Comparison of ENCODE assay signal across 8 cellular contexts in the genomic region with DNA sequence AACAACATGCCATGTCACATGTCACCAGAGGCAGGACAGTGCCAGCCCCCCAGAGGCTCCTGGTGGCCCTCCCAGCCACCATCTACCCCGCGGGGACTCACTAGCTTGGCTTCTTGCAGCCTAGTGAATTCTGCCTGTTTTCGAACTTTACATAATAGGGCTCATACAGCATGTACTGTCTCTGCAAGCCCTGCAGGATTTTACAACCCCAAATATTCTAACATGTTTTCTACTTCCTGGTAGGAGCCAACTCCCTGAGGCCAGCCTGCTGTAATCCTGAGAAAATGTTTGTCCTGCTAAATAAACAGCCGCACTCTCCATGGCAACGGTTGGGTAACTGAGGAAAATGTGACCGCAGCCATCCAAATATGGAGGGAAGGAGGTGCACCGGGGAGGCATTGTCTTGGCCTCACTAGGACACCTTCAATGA. TPM values are rescaled to one million over a fixed set of nuclear protein-coding genes. Genes with fewer than 3 reads are reported as not detected.
DNase-seq lines count a peak whose midpoint lies in the region; ATAC-seq and TF ChIP-seq lines count a peak whose summit lies in the region.

No MANE protein-coding gene starts in this region.

- ATAC-seq in stimulated activated naive B cell treated with anti-CD40 and anti-IgM and Interleukin-4, amounts not matched to agents 10 μg/mL and 1 μg/mL and 100 μg/mL, for 72 hours (replicated peaks): no peak
- ATAC-seq in GM18858 (IDR thresholded peaks at IDR 0.05; ENCODE audit: unreplicated experiment): no peak
- no peak for ATAC-seq in GM21529 (IDR thresholded peaks at IDR 0.05; ENCODE audit: unreplicated experiment)

- H3K4me1 ChIP-seq in Peyer's patch (peaks cover 6 to 68% (median 13%) of the 10 kb centered on the region in 4 donors), osteoblast (ENCODE audit: insufficient read depth, low read length) (peaks cover 40% of the 10 kb centered on the region)

- H3K36me3 ChIP-seq in Peyer's patch (no peaks in the 10 kb centered on the region), osteoblast (ENCODE audit: insufficient read depth, low read length) (no peaks in the 10 kb centered on the region)

- H3K4me3 Mint-ChIP-seq in stimulated activated naive B cell treated with anti-CD40 and anti-IgM and Interleukin-4, amounts not matched to agents 10 μg/mL and 1 μg/mL and 100 μg/mL, for 72 hours: no peak overlapping the region

- H3K27ac ChIP-seq in Peyer's patch: peak overlapping the region; percentile 89 to 99 (median 95)
- H3K27ac ChIP-seq in osteoblast (ENCODE audit: low read depth, low read length): peak overlapping the region; percentile 99

- no peak overlapping the region for H2AFZ ChIP-seq in osteoblast (ENCODE audit: low read length)

- H3K4me2 ChIP-seq in osteoblast (ENCODE audit: insufficient read depth, low read length): peak overlapping the region; percentile 87

- peaks cover 47 to 77% of the 10 kb centered on the region in 2 donors for H3K4me1 Mint-ChIP-seq in stimulated activated naive B cell treated with anti-CD40 and anti-IgM and Interleukin-4, amounts not matched to agents 10 μg/mL and 1 μg/mL and 100 μg/mL, for 72 hours

- no peaks in the 10 kb centered on the region for H3K9me3 Mint-ChIP-seq in stimulated activated naive B cell treated with anti-CD40 and anti-IgM and Interleukin-4, amounts not matched to agents 10 μg/mL and 1 μg/mL and 100 μg/mL, for 72 hours

- no peaks in the 10 kb centered on the region for H4K20me1 ChIP-seq in osteoblast (ENCODE audit: insufficient read depth, low read length)

- peak in 1 of 2 donors; percentile 8 for TF ChIP-seq POLR2A in Peyer's patch (IDR thresholded peaks at IDR 0.05)

- peak; percentile 97 for DNase-seq in DMS53 treated with DMSO at 0.1 percent for 48 hours (lab: John Stamatoyannopoulos, UW; ENCODE audit: unreplicated experiment)
- DNase-seq in Peyer's patch: peak; percentile 31 to 88 (median 75)
- peak; percentile 92 for DNase-seq in fibroblast of mammary gland (ENCODE audit: low read depth)
- DNase-seq in osteoblast (ENCODE audit: insufficient read length, low spot score, missing footprints): peak; percentile 96
- no peak for DNase-seq in stimulated activated naive B cell treated with anti-CD40 and anti-IgM and Interleukin-4, amounts not matched to agents 10 μg/mL and 1 μg/mL and 100 μg/mL, for 72 hours
- DNase-seq in NCI-H345 treated with DMSO at 0.1 percent for 48 hours (lab: John Stamatoyannopoulos, UW; ENCODE audit: unreplicated experiment): no peak

- H3K4me3 ChIP-seq in Peyer's patch: peak overlapping the region in 2 of 4 donors; percentile 12 to 85
- H3K4me3 ChIP-seq in fibroblast of mammary gland (ENCODE audit: control insufficient read depth, low read depth, low read length): no peak overlapping the region
- H3K4me3 ChIP-seq in osteoblast (ENCODE audit: insufficient read depth, low read length): peak overlapping the region; percentile 37

- H3K27ac Mint-ChIP-seq in stimulated activated naive B cell treated with anti-CD40 and anti-IgM and Interleukin-4, amounts not matched to agents 10 μg/mL and 1 μg/mL and 100 μg/mL, for 72 hours: no peak overlapping the region

- peaks cover 3 to 13% of the 10 kb centered on the region in 2 donors for H3K36me3 Mint-ChIP-seq in stimulated activated naive B cell treated with anti-CD40 and anti-IgM and Interleukin-4, amounts not matched to agents 10 μg/mL and 1 μg/mL and 100 μg/mL, for 72 hours

- no peaks in the 10 kb centered on the region for H3K27me3 Mint-ChIP-seq in stimulated activated naive B cell treated with anti-CD40 and anti-IgM and Interleukin-4, amounts not matched to agents 10 μg/mL and 1 μg/mL and 100 μg/mL, for 72 hours

- H3K9me3 ChIP-seq in Peyer's patch (no peaks in the 10 kb centered on the region), osteoblast (ENCODE audit: low read depth, low read length) (no peaks in the 10 kb centered on the region)

- H3K27me3 ChIP-seq in Peyer's patch (no peaks in the 10 kb centered on the region), osteoblast (ENCODE audit: insufficient read depth, low read length) (no peaks in the 10 kb centered on the region)

- H3K79me2 ChIP-seq in osteoblast (ENCODE audit: insufficient read depth, low read length): peaks cover 22% of the 10 kb centered on the region

- TF ChIP-seq CTCF in Peyer's patch (IDR thresholded peaks at IDR 0.05) (peak in 3 of 6 experiments; percentile 36 to 39 (median 36)), fibroblast of mammary gland (conservative IDR thresholded peaks at IDR 0.05; ENCODE audit: control insufficient read depth, insufficient read depth, low read depth, low read length) (no peak), osteoblast (IDR thresholded peaks at IDR 0.05; ENCODE audit: extremely low read depth, low read depth, low read length) (no peak)

RNA-seq across cellular contexts. Expression of a gene that starts 2.7 kb away (rescaled TPM):
- total RNA-seq in Peyer's patch (10 to 100 TPM; 15.6 to 65.2 (median 38.2) TPM), osteoblast (7.4 and 9.4 TPM in 2 replicates)

RNA-seq across cellular contexts. Expression of a gene that starts 34.6 kb away (rescaled TPM):
- 10 to 100 TPM; 11.0 to 27.2 (median 13.4) TPM for total RNA-seq in Peyer's patch
- 7.6 and 8.5 TPM in 2 replicates for total RNA-seq in osteoblast

RNA-seq across cellular contexts. Expression of a gene that starts 45.8 kb away (rescaled TPM):
- 100 to 1,000 TPM in 1 of 4 donors, 10 to 100 TPM in 3; 26.6 to 128 (median 51.1) TPM for total RNA-seq in Peyer's patch
- total RNA-seq in osteoblast: 1.8 and 4.0 TPM in 2 replicates

Comparison
In these comparisons a context has a peak if more than half of its experiments do, and no peak if none do; other contexts are left out.
1. DNase-seq: peak in DMS53 treated with DMSO at 0.1 percent for 48 hours (single experiment), Peyer's patch (3 of 3), fibroblast of mammary gland (single experiment) and osteoblast (single experiment); none in stimulated activated naive B cell treated with anti-CD40 and anti-IgM and Interleukin-4, amounts not matched to agents 10 μg/mL and 1 μg/mL and 100 μg/mL, for 72 hours (single experiment) and NCI-H345 treated with DMSO at 0.1 percent for 48 hours (single experiment).